Comparison of ENCODE assay signal across 2 cellular contexts in genomic region chr10:127576751-127577161, GRCh38.
TF ChIP-seq lines count a peak whose summit lies in the region.

No MANE protein-coding gene starts in this region.

TF ChIP-seq in A549, 52 proteins besides CTCF, POLR2A, EP300 and RAD21:
- TF ChIP-seq MAX (IDR thresholded peaks at IDR 0.05) (no peak), ZNF302 (CRISPR knock-in tag; IDR thresholded peaks at IDR 0.05) (no peak), TFCP2L1 (CRISPR knock-in tag; IDR thresholded peaks at IDR 0.05) (no peak), SMC3 (IDR thresholded peaks at IDR 0.05) (no peak)
- TF ChIP-seq, protein P1, sequence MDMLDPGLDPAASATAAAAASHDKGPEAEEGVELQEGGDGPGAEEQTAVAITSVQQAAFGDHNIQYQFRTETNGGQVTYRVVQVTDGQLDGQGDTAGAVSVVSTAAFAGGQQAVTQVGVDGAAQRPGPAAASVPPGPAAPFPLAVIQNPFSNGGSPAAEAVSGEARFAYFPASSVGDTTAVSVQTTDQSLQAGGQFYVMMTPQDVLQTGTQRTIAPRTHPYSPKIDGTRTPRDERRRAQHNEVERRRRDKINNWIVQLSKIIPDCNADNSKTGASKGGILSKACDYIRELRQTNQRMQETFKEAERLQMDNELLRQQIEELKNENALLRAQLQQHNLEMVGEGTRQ (IDR thresholded peaks at IDR 0.05), result peak; percentile 36; the same call in 1 of the 2 replicates

TF ChIP-seq in K562, 482 proteins besides CTCF, POLR2A, EP300 and RAD21:
- TF ChIP-seq, protein P2, sequence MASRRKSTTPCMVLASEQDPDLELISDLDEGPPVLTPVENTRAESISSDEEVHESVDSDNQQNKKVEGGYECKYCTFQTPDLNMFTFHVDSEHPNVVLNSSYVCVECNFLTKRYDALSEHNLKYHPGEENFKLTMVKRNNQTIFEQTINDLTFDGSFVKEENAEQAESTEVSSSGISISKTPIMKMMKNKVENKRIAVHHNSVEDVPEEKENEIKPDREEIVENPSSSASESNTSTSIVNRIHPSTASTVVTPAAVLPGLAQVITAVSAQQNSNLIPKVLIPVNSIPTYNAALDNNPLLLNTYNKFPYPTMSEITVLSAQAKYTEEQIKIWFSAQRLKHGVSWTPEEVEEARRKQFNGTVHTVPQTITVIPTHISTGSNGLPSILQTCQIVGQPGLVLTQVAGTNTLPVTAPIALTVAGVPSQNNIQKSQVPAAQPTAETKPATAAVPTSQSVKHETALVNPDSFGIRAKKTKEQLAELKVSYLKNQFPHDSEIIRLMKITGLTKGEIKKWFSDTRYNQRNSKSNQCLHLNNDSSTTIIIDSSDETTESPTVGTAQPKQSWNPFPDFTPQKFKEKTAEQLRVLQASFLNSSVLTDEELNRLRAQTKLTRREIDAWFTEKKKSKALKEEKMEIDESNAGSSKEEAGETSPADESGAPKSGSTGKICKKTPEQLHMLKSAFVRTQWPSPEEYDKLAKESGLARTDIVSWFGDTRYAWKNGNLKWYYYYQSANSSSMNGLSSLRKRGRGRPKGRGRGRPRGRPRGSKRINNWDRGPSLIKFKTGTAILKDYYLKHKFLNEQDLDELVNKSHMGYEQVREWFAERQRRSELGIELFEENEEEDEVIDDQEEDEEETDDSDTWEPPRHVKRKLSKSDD (conservative IDR thresholded peaks at IDR 0.05; ENCODE audit: low read length), result no peak
- TF ChIP-seq CHD4 (IDR thresholded peaks at IDR 0.05; ENCODE audit: insufficient read depth, insufficient replicate concordance, low read depth, low read length, poor library complexity, severe bottlenecking) (no peak), TFE3 (CRISPR knock-in tag; IDR thresholded peaks at IDR 0.05) (peak; percentile 76), ZNF449 (CRISPR knock-in tag; IDR thresholded peaks at IDR 0.05) (no peak)
